ENCODE assay signal across 10 cellular contexts in the genomic region with DNA sequence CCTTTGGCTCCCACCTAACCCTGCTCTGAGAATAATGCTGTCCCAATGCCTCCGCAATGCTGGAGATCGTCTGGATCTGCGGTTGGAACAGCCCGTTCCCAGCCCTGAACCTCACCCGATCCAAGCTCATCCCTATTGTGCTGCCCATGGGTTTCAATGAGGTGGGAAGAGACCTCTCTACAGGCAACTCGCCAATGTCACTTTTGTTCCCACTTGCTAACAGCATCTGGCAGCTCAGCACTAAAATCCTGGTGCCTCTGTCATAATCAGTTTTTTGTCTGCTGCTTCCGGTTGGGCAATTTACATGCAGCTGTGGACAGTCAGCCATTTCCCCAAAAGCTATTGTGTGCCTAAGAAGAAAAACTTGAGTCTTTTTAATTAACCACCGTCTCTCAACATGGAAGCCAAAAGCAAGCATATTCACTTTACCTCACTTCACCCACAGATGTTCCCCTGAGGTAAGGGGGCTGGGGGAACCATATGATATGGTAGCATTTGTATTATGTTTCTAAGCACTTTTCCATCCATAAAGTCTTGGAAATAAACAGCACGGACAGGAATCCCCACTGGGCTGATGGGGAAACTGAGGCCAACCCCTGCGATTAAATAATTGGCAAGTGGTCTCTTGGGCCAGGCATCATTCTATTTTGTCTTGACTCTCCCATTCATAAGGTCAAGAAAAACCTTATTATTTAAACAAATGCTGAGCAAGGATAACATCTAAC.
DNase-seq lines count a peak whose midpoint lies in the region; ATAC-seq and TF ChIP-seq lines count a peak whose summit lies in the region.
"Had no signal": no experiment of that assay in that cellular context is flagged by ENCODE, and none has a peak within 500 bp of the region (broad histone marks: within the 10 kb centered on the region; RNA-seq: fewer than 3 reads in every experiment).

No MANE protein-coding gene starts in this region.

- DNase-seq in AG20443 (ENCODE audit: low spot score) (peak; percentile 31), LHCN-M2 (ENCODE audit: low read depth) (peak; percentile 31), SKM-1 treated with dmso at 0.1 percent for 144 hours (lab: John Stamatoyannopoulos, UW; ENCODE audit: unreplicated experiment) (peak; percentile 84), right lobe of liver (no peak), midbrain (lab: John Stamatoyannopoulos, UW) (no peak), SW480 (ENCODE audit: low spot score) (no peak), OCI-M2 (lab: John Stamatoyannopoulos, UW; ENCODE audit: unreplicated experiment) (no peak)
- DNase-seq: activated T-cell treated with anti-CD3 and anti-CD28 coated beads, Interleukin-2, amount 50 U/mL, for 72 hours had no signal

- no peaks in the 10 kb centered on the region for H3K4me1 ChIP-seq in right lobe of liver

- H3K4me3 ChIP-seq in right lobe of liver, result no peak overlapping the region

- no peak overlapping the region for H3K27ac ChIP-seq in right lobe of liver

- no peaks in the 10 kb centered on the region for H3K36me3 ChIP-seq in right lobe of liver

- no peaks in the 10 kb centered on the region for H3K9me3 ChIP-seq in right lobe of liver

- intact Hi-C loops in right lobe of liver (cut with DNase I), result no loop called here

- peak in 3 of 4 donors; percentile 49 to 60 (median 55) for ATAC-seq in right lobe of liver
- no peak for ATAC-seq in HG03342 (IDR thresholded peaks at IDR 0.05; ENCODE audit: unreplicated experiment)
- ATAC-seq: activated T-cell treated with anti-CD3 and anti-CD28 coated beads, Interleukin-2, amount 50 U/mL, for 72 hours; WTC11 had no signal

- no peaks in the 10 kb centered on the region for H3K27me3 ChIP-seq in right lobe of liver

- TF ChIP-seq CTCF in right lobe of liver (IDR thresholded peaks at IDR 0.05), result no peak

- no peak for TF ChIP-seq POLR2A in right lobe of liver (IDR thresholded peaks at IDR 0.05)

- WGBS in right lobe of liver (ENCODE audit: insufficient coverage, low coverage, low lambda C conversion rate, missing lambda C conversion rate), result 64% methylated on average over 6 of the region's 10 CpGs

Comparison
In these comparisons a context has a peak if more than half of its experiments do, and no peak if none do; other contexts are left out.
1. DNase-seq: peak in AG20443 (single experiment), LHCN-M2 (single experiment) and SKM-1 treated with dmso at 0.1 percent for 144 hours (single experiment); none in right lobe of liver (0 of 3), midbrain (single experiment), SW480 (single experiment) and OCI-M2 (single experiment).